Comparison of ENCODE assay signal across 9 cellular contexts in the genomic region with DNA sequence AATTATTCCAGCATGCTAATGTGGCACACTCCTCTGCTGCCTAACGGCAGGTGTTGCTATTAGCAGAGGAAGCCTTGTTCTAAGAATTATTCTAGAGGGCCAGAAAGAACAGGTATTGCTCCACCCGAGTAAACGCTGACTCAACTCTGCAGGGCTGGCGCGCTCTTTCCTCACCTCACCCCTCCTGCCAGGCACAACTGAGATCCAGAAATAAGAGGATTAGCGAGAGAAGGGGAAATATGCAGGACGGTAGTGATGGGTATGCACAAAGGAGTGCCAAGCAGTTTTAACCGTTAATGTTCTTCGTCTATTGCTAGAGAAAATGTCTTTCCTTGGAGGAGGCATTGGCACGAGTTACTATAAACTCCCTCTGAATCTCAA. TPM values are rescaled to one million over a fixed set of nuclear protein-coding genes. Genes with fewer than 3 reads are reported as not detected.
DNase-seq lines count a peak whose midpoint lies in the region; ATAC-seq and TF ChIP-seq lines count a peak whose summit lies in the region.
"Had no signal": no experiment of that assay in that cellular context is flagged by ENCODE, and none has a peak within 500 bp of the region (broad histone marks: within the 10 kb centered on the region; RNA-seq: fewer than 3 reads in every experiment).

No MANE protein-coding gene starts in this region.

- no peak for DNase-seq in activated naive CD4-positive, alpha-beta T cell treated with anti-CD3 and anti-CD28 coated beads for 36 hours
- DNase-seq in activated naive CD4-positive, alpha-beta T cell treated with anti-CD3 and anti-CD28 coated beads, Interleukin-2, amount 50 U/mL, for 16 hours: no peak
- DNase-seq in NCI-H2196 (lab: John Stamatoyannopoulos, UW; ENCODE audit: unreplicated experiment) (peak; percentile 34), colonic mucosa (peak; percentile 43), naive B cell (no peak), NCI-H1436 (lab: John Stamatoyannopoulos, UW) (no peak)

- TF ChIP-seq CTCF in colonic mucosa (IDR thresholded peaks at IDR 0.05): no peak

- H3K4me3 ChIP-seq in colonic mucosa: peak overlapping the region; percentile 43

- CTCF ChIA-PET in activated naive CD4-positive, alpha-beta T cell treated with anti-CD3 and anti-CD28 coated beads for 36 hours (lab: Charles Lee): no interaction called here

- ATAC-seq in naive B cell (ENCODE audit: low read depth in 2 of 2): peak; percentile 30
- ATAC-seq in GM21529 (IDR thresholded peaks at IDR 0.05; ENCODE audit: unreplicated experiment): no peak
- no peak for ATAC-seq in HG03196 (IDR thresholded peaks at IDR 0.05; ENCODE audit: unreplicated experiment)

- no peak overlapping the region for H3K27ac Mint-ChIP-seq in activated naive CD4-positive, alpha-beta T cell treated with anti-CD3 and anti-CD28 coated beads for 36 hours
- peak overlapping the region in 1 of 6 donors; percentile 86 for H3K27ac Mint-ChIP-seq in naive B cell
- H3K27ac Mint-ChIP-seq: activated naive CD4-positive, alpha-beta T cell treated with anti-CD3 and anti-CD28 coated beads, Interleukin-2, amount 50 U/mL, for 72 hours had no signal

- H3K4me3 Mint-ChIP-seq in activated naive CD4-positive, alpha-beta T cell treated with anti-CD3 and anti-CD28 coated beads for 36 hours: peak overlapping the region; percentile 62
- H3K4me3 Mint-ChIP-seq in naive B cell: peak overlapping the region; percentile 46 to 96 (median 84)

- no peaks in the 10 kb centered on the region for H3K36me3 Mint-ChIP-seq in activated naive CD4-positive, alpha-beta T cell treated with anti-CD3 and anti-CD28 coated beads for 36 hours (ENCODE audit: low read depth)
- peaks cover 0 to 4% of the 10 kb centered on the region in 2 donors for H3K36me3 Mint-ChIP-seq in naive B cell
- H3K36me3 Mint-ChIP-seq: activated naive CD4-positive, alpha-beta T cell treated with anti-CD3 and anti-CD28 coated beads, Interleukin-2, amount 50 U/mL, for 72 hours had no signal

- H3K4me1 ChIP-seq in colonic mucosa: peaks cover 6% of the 10 kb centered on the region

- H3K9ac ChIP-seq in colonic mucosa (ENCODE audit: low read depth in 2 of 2, low read length in 2 of 2): peak overlapping the region; percentile 57 to 81

- no peaks in the 10 kb centered on the region for H3K36me3 ChIP-seq in colonic mucosa

- no peaks in the 10 kb centered on the region for H3K9me3 ChIP-seq in colonic mucosa

- H3K27me3 ChIP-seq in colonic mucosa: no peaks in the 10 kb centered on the region

- intact Hi-C loops in activated naive CD4-positive, alpha-beta T cell treated with anti-CD3 and anti-CD28 coated beads for 36 hours (cut with micrococcal nuclease): no loop called here
- intact Hi-C loops in colonic mucosa (cut with DNase I): no loop called here

- peaks cover 16% of the 10 kb centered on the region for H3K4me1 Mint-ChIP-seq in activated naive CD4-positive, alpha-beta T cell treated with anti-CD3 and anti-CD28 coated beads for 36 hours (ENCODE audit: low read depth)
- H3K4me1 Mint-ChIP-seq in naive B cell: peaks cover 12 to 26% (median 20%) of the 10 kb centered on the region in 3 donors

- peak overlapping the region; percentile 53 for H3K27ac ChIP-seq in colonic mucosa

- no peaks in the 10 kb centered on the region for H3K9me3 Mint-ChIP-seq in activated naive CD4-positive, alpha-beta T cell treated with anti-CD3 and anti-CD28 coated beads for 36 hours
- no peaks in the 10 kb centered on the region for H3K9me3 Mint-ChIP-seq in naive B cell
- H3K9me3 Mint-ChIP-seq: activated naive CD4-positive, alpha-beta T cell treated with anti-CD3 and anti-CD28 coated beads, Interleukin-2, amount 50 U/mL, for 72 hours had no signal

- H3K27me3 Mint-ChIP-seq in activated naive CD4-positive, alpha-beta T cell treated with anti-CD3 and anti-CD28 coated beads for 36 hours (ENCODE audit: low read depth): peaks cover 45% of the 10 kb centered on the region
- H3K27me3 Mint-ChIP-seq in naive B cell: peaks cover 52 to 54% (median 52%) of the 10 kb centered on the region in 3 donors

RNA-seq across cellular contexts. Expression of a gene that starts 0.4 kb away (rescaled TPM):
- total RNA-seq in activated naive CD4-positive, alpha-beta T cell treated with anti-CD3 and anti-CD28 coated beads for 36 hours: under 1 TPM; 0.05 to 0.36 TPM
- total RNA-seq in colonic mucosa: 10 to 100 TPM; 20.8 to 57.4 TPM
- under 1 TPM in 3 of 6 donors, not detected in 3; 0.11 to 0.48 (median 0.33) TPM for polyA plus RNA-seq in naive B cell (ENCODE audit: low read depth in 6 of 6)

Comparison
In these comparisons a context has a peak if more than half of its experiments do, and no peak if none do; other contexts are left out.
1. DNase-seq: peak in NCI-H2196 (single experiment) and colonic mucosa (single experiment); none in activated naive CD4-positive, alpha-beta T cell treated with anti-CD3 and anti-CD28 coated beads for 36 hours (single experiment), activated naive CD4-positive, alpha-beta T cell treated with anti-CD3 and anti-CD28 coated beads, Interleukin-2, amount 50 U/mL, for 16 hours (single experiment), naive B cell (single experiment) and NCI-H1436 (single experiment).
2. ATAC-seq: peak in naive B cell (2 of 2); none in GM21529 (single experiment) and HG03196 (single experiment).
3. RNA of a gene that starts 0.4 kb away (total RNA-seq): 20.8 to 57.4 TPM in colonic mucosa; 0.05 to 0.36 TPM in activated naive CD4-positive, alpha-beta T cell treated with anti-CD3 and anti-CD28 coated beads for 36 hours; every median in the first group is over 10 times any median in the second.